ENCODE assay signal across 8 cellular contexts in genomic region chr1:169928438-169929209, GRCh38. TPM values are rescaled to one million over a fixed set of nuclear protein-coding genes. Genes with fewer than 3 reads are reported as not detected.
DNase-seq lines count a peak whose midpoint lies in the region; ATAC-seq, FAIRE-seq and TF ChIP-seq lines count a peak whose summit lies in the region.

No MANE protein-coding gene starts in this region.

- no peaks in the 10 kb centered on the region for H4K20me1 ChIP-seq in PC-9 (ENCODE audit: insufficient read depth)

- no TSS peak for BruUV-seq in PC-9 (replicated peaks; lab: Mats Ljungman, UMichigan)

- no peak overlapping the region for H3K4me2 ChIP-seq in PC-9

- no peak overlapping the region for H3K27ac ChIP-seq in PC-9

- no peaks in the 10 kb centered on the region for H3K9me2 ChIP-seq in PC-9 (ENCODE audit: insufficient read depth)

- H3K36me3 ChIP-seq in PC-9 (ENCODE audit: low read depth) = no peaks in the 10 kb centered on the region
- no peaks in the 10 kb centered on the region for H3K36me3 ChIP-seq in mucosa of descending colon (ENCODE audit: low read depth)

- H3K27me3 ChIP-seq in PC-9 (ENCODE audit: insufficient read depth, low read depth) = no peaks in the 10 kb centered on the region

- POLR2A ChIA-PET in PC-9 (lab: Charles Lee; ENCODE audit: unreplicated experiment) = no interaction called here

- peak; percentile 83 for TF ChIP-seq CTCF in PC-9 (conservative IDR thresholded peaks at IDR 0.05)
- no peak for TF ChIP-seq CTCF in mucosa of descending colon (IDR thresholded peaks at IDR 0.05)

- ATAC-seq in GM19463 (IDR thresholded peaks at IDR 0.05; ENCODE audit: unreplicated experiment) (peak; percentile 62), mucosa of descending colon (peak; percentile 71)

- peak; percentile 79 for DNase-seq in DMS153 treated with DMSO at 0.1 percent for 48 hours (lab: John Stamatoyannopoulos, UW; ENCODE audit: unreplicated experiment)
- DNase-seq in HTR-8/SVneo (ENCODE audit: insufficient read length, low spot score) = peak; percentile 24
- DNase-seq in PC-9 = peak in 1 of 2 experiments; percentile 54
- DNase-seq in dermis blood vessel endothelial cell = peak; percentile 71
- DNase-seq in mucosa of descending colon = no peak
- DNase-seq in posterior vena cava (ENCODE audit: low spot score) = no peak
- DNase-seq in activated CD4-positive, alpha-beta T cell treated with anti-CD3 and anti-CD28 coated beads for 4 hours = no peak

- no peaks in the 10 kb centered on the region for H3K79me2 ChIP-seq in PC-9 (ENCODE audit: low read depth)

- CTCF ChIA-PET in PC-9 (lab: Charles Lee) = interaction anchor here (0.6 kb wide), 1 partner anchor 1385 kb away, joined by 3 read pairs; no protein-coding TSS in a partner anchor

- intact Hi-C loops in PC-9 (cut with micrococcal nuclease; ENCODE audit: unreplicated experiment) = loop anchor here (5.0 to 10.0 kb wide), 3 partner anchors 84 to 999 kb away; no protein-coding TSS in a partner anchor
- intact Hi-C loops in mucosa of descending colon (cut with DNase I, micrococcal nuclease) = no loop called here
- intact Hi-C loops in posterior vena cava (cut with DNase I) = loop anchor here (10.0 kb wide), 2 partner anchors 426 to 836 kb away; no protein-coding TSS in a partner anchor

- FAIRE-seq in HTR-8/SVneo (lab: Jason Lieb, UNC) = no peak

- H3K4me1 ChIP-seq in PC-9 (replicated peaks; ENCODE audit: insufficient read depth) (peaks cover 12% of the 10 kb centered on the region), mucosa of descending colon (ENCODE audit: low read depth) (peaks cover 4% of the 10 kb centered on the region)

- no peak overlapping the region for H2AFZ ChIP-seq in PC-9

- no peak overlapping the region for H3K4me3 ChIP-seq in PC-9
- no peak overlapping the region for H3K4me3 ChIP-seq in mucosa of descending colon

- peaks cover 6% of the 10 kb centered on the region; the same call in 1 of the 2 replicates for H3F3A ChIP-seq in PC-9 (ENCODE audit: insufficient read depth, low read depth)

- no peaks in the 10 kb centered on the region for H3K9me3 ChIP-seq in PC-9 (ENCODE audit: insufficient read depth, low read depth)
- no peaks in the 10 kb centered on the region for H3K9me3 ChIP-seq in mucosa of descending colon

RNA-seq across cellular contexts. Expression of gene SCYL3, which starts 34.9 kb away (rescaled TPM):
- total RNA-seq in PC-9 (2021) (7.5 and 7.8 TPM in 2 replicates), dermis blood vessel endothelial cell (8.3 and 11.6 TPM in 2 replicates), mucosa of descending colon (10 to 100 TPM; 13.4 to 20.4 (median 14.9) TPM), posterior vena cava (1 to 10 TPM; 8.0 to 8.4 TPM)

Comparison
In these comparisons a context has a peak if more than half of its experiments do, and no peak if none do; other contexts are left out.
1. DNase-seq: peak in DMS153 treated with DMSO at 0.1 percent for 48 hours (single experiment), HTR-8/SVneo (single experiment) and dermis blood vessel endothelial cell (single experiment); none in mucosa of descending colon (0 of 3), posterior vena cava (single experiment) and activated CD4-positive, alpha-beta T cell treated with anti-CD3 and anti-CD28 coated beads for 4 hours (0 of 2).
2. intact Hi-C loops: an anchor here in PC-9 (5.0 to 10.0 kb wide) and posterior vena cava (10.0 kb wide); none called in mucosa of descending colon.